ENCODE assay signal across 20 cellular contexts in the genomic region with DNA sequence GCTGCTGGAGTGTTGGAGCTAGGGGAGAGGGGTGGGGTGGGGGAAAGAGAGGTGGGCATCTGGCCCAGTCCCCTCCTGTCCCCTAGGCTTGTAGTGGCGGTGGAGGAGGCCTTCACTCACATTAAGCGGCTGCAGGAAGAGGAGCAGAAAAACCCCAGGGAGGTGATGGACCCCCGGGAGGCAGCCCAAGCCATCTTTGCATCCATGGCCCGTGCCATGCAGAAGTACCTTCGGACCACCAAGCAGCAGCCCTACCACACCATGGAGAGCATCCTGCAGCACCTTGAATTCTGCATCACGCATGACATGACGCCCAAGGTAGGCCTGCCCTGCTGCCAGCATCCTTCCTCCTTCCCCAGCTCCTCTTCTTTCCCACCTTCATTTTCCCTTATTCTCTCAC. TPM values are rescaled to one million over a fixed set of nuclear protein-coding genes. Genes with fewer than 3 reads are reported as not detected.
DNase-seq lines count a peak whose midpoint lies in the region; ATAC-seq and TF ChIP-seq lines count a peak whose summit lies in the region.
"Had no signal": no experiment of that assay in that cellular context is flagged by ENCODE, and none has a peak within 500 bp of the region (broad histone marks: within the 10 kb centered on the region; RNA-seq: fewer than 3 reads in every experiment).

No MANE protein-coding gene starts in this region.

- peaks cover 12% of the 10 kb centered on the region for H3K4me1 Mint-ChIP-seq in neural crest cell
- H3K4me1 Mint-ChIP-seq in stimulated activated memory B cell treated with anti-CD40 and anti-IgM and Interleukin-4, amounts not matched to agents 10 μg/mL and 1 μg/mL and 100 μg/mL, for 72 hours = peaks cover 13% of the 10 kb centered on the region
- H3K4me1 Mint-ChIP-seq in activated naive CD8-positive, alpha-beta T cell treated with anti-CD3 and anti-CD28 coated beads for 36 hours = peaks cover 14% of the 10 kb centered on the region

- peak overlapping the region; percentile 93 for H3K27ac Mint-ChIP-seq in neural crest cell (ENCODE audit: unreplicated experiment)
- H3K27ac Mint-ChIP-seq in stimulated activated memory B cell treated with anti-CD40 and anti-IgM and Interleukin-4, amounts not matched to agents 10 μg/mL and 1 μg/mL and 100 μg/mL, for 72 hours = no peak overlapping the region
- H3K27ac Mint-ChIP-seq in activated naive CD8-positive, alpha-beta T cell treated with anti-CD3 and anti-CD28 coated beads for 36 hours = no peak overlapping the region
- H3K27ac Mint-ChIP-seq: HFFc6 had no signal

- no peaks in the 10 kb centered on the region for H3K9me3 ChIP-seq in right atrium auricular region

- H3K9me3 Mint-ChIP-seq in neural crest cell = no peaks in the 10 kb centered on the region
- H3K9me3 Mint-ChIP-seq in stimulated activated memory B cell treated with anti-CD40 and anti-IgM and Interleukin-4, amounts not matched to agents 10 μg/mL and 1 μg/mL and 100 μg/mL, for 72 hours = no peaks in the 10 kb centered on the region
- H3K9me3 Mint-ChIP-seq in activated naive CD8-positive, alpha-beta T cell treated with anti-CD3 and anti-CD28 coated beads for 36 hours = no peaks in the 10 kb centered on the region
- H3K9me3 Mint-ChIP-seq: CD4-positive, alpha-beta memory T cell; H9; HFFc6 had no signal

- no peak overlapping the region for H3K27ac ChIP-seq in right atrium auricular region
- H3K27ac ChIP-seq: GM23248 had no signal

- H3K4me3 ChIP-seq in right atrium auricular region = no peak overlapping the region
- H3K4me3 ChIP-seq: GM23248 had no signal

- H3K27me3 Mint-ChIP-seq in neural crest cell (ENCODE audit: low read depth) = no peaks in the 10 kb centered on the region
- H3K27me3 Mint-ChIP-seq in stimulated activated memory B cell treated with anti-CD40 and anti-IgM and Interleukin-4, amounts not matched to agents 10 μg/mL and 1 μg/mL and 100 μg/mL, for 72 hours = peaks cover 9% of the 10 kb centered on the region
- no peaks in the 10 kb centered on the region for H3K27me3 Mint-ChIP-seq in activated naive CD8-positive, alpha-beta T cell treated with anti-CD3 and anti-CD28 coated beads for 36 hours

- peak; percentile 21 for DNase-seq in right atrium auricular region (ENCODE audit: low spot score)
- DNase-seq in Right ventricle myocardium inferior (ENCODE audit: missing footprints) = no peak
- DNase-seq in activated CD8-positive, alpha-beta memory T cell treated with anti-CD3 and anti-CD28 coated beads, Interleukin-2, amount 50 U/mL, for 48 hours = peak; percentile 36
- DNase-seq in neural crest cell (ENCODE audit: low read depth, low spot score) = no peak
- DNase-seq in activated naive CD8-positive, alpha-beta T cell treated with anti-CD3 and anti-CD28 coated beads for 36 hours = no peak
- DNase-seq: C1 segment of cervical spinal cord; Calu3; CD4-positive, alpha-beta memory T cell; COR-L47; DMS53; DMS79 treated with DMSO at 0.1 percent for 48 hours; GF-D8; GM23248; H9; HFFc6 had no signal

- TF ChIP-seq CTCF in right atrium auricular region (IDR thresholded peaks at IDR 0.05) (no peak), neural crest cell (conservative IDR thresholded peaks at IDR 0.05) (no peak)

- no peaks in the 10 kb centered on the region for H3K27me3 ChIP-seq in right atrium auricular region

- H3K4me1 ChIP-seq in right atrium auricular region = peaks cover 0 to 3% of the 10 kb centered on the region in 2 donors

- peaks cover 25% of the 10 kb centered on the region for H3K36me3 Mint-ChIP-seq in neural crest cell (ENCODE audit: low read depth)
- no peaks in the 10 kb centered on the region for H3K36me3 Mint-ChIP-seq in stimulated activated memory B cell treated with anti-CD40 and anti-IgM and Interleukin-4, amounts not matched to agents 10 μg/mL and 1 μg/mL and 100 μg/mL, for 72 hours
- no peaks in the 10 kb centered on the region for H3K36me3 Mint-ChIP-seq in activated naive CD8-positive, alpha-beta T cell treated with anti-CD3 and anti-CD28 coated beads for 36 hours
- H3K36me3 Mint-ChIP-seq: CD4-positive, alpha-beta memory T cell had no signal

- no peak for ATAC-seq in Right ventricle myocardium inferior
- ATAC-seq in stimulated activated memory B cell treated with anti-CD40 and anti-IgM and Interleukin-4, amounts not matched to agents 10 μg/mL and 1 μg/mL and 100 μg/mL, for 72 hours = no peak
- ATAC-seq in GM21367 (IDR thresholded peaks at IDR 0.05; ENCODE audit: unreplicated experiment) = no peak

- H3K36me3 ChIP-seq in right atrium auricular region = peaks cover 14% of the 10 kb centered on the region

- H3K4me3 Mint-ChIP-seq in neural crest cell = no peak overlapping the region
- no peak overlapping the region for H3K4me3 Mint-ChIP-seq in stimulated activated memory B cell treated with anti-CD40 and anti-IgM and Interleukin-4, amounts not matched to agents 10 μg/mL and 1 μg/mL and 100 μg/mL, for 72 hours
- H3K4me3 Mint-ChIP-seq in activated naive CD8-positive, alpha-beta T cell treated with anti-CD3 and anti-CD28 coated beads for 36 hours = no peak overlapping the region
- H3K4me3 Mint-ChIP-seq: CD4-positive, alpha-beta memory T cell; H9; HFFc6 had no signal

- intact Hi-C loops in Right ventricle myocardium inferior (cut with DNase I) = no loop called here

RNA-seq across cellular contexts. Expression of gene VANGL2, which starts 23.6 kb away (rescaled TPM):
- total RNA-seq in right atrium auricular region = 1 to 10 TPM; 3.4 to 8.1 TPM
- total RNA-seq in Right ventricle myocardium inferior = 2.0 TPM
- total RNA-seq in neural crest cell = 106 and 109 TPM in 2 replicates
- under 1 TPM; 0.24 to 0.31 TPM for total RNA-seq in activated naive CD8-positive, alpha-beta T cell treated with anti-CD3 and anti-CD28 coated beads for 36 hours
- total RNA-seq: CD4-positive, alpha-beta memory T cell; GM23248; HFFc6 had no signal

RNA-seq across cellular contexts. Expression of gene NHLH1, which starts 57.1 kb away (rescaled TPM):
- total RNA-seq in right atrium auricular region = not detected
- not detected for total RNA-seq in Right ventricle myocardium inferior
- 10.0 and 10.6 TPM in 2 replicates for total RNA-seq in neural crest cell
- total RNA-seq in activated naive CD8-positive, alpha-beta T cell treated with anti-CD3 and anti-CD28 coated beads for 36 hours = under 1 TPM; 0.34 to 0.52 TPM
- total RNA-seq: A172, Daoy, G401, GM23248 had no signal

Comparison
In these comparisons a context has a peak if more than half of its experiments do, and no peak if none do; other contexts are left out.
1. DNase-seq: peak in right atrium auricular region (single experiment) and activated CD8-positive, alpha-beta memory T cell treated with anti-CD3 and anti-CD28 coated beads, Interleukin-2, amount 50 U/mL, for 48 hours (single experiment); none in Right ventricle myocardium inferior (single experiment), neural crest cell (single experiment) and activated naive CD8-positive, alpha-beta T cell treated with anti-CD3 and anti-CD28 coated beads for 36 hours (single experiment).
2. RNA of gene VANGL2, which starts 23.6 kb away (total RNA-seq): 106 to 109 TPM in neural crest cell; 3.4 to 8.1 TPM in right atrium auricular region, 2.0 TPM in Right ventricle myocardium inferior (single experiment) and 0.24 to 0.31 TPM in activated naive CD8-positive, alpha-beta T cell treated with anti-CD3 and anti-CD28 coated beads for 36 hours; every median in the first group is over 10 times any median in the second.